In the genomic region with DNA sequence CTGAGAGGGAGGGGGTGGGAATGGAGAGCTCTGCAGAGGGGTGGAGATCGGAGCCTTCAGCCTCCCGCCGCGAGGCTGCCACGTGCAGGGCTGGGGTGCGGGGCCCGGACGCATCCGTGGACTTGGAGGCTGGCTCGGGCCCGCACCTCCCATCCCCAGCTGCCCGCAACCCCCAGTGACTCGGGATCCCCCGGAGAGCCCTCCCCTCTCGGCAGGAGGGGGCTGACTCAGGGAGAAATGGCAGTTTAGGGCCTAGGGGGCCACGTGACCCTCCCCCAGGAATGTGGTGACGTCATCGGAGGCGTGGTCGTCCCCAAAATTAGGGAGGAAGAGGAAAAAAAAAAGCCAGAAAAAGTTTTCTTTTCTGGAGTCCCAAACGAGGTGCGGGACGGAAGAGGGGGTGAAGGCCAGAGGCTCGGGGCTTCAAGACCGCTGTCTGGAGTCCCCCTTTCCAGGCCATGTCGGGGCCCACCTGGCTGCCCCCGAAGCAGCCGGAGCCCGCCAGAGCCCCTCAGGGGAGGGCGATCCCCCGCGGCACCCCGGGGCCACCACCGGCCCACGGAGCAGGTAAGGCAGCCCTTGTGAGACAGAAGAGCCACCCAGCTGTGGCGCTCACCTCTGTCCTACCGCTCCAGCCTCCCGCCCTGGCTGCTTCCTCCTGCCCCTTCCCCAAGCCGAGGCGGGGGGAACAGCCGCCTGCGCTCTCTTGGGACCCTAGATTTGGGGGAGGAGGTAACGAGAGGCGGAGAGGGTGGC, we compare ENCODE assay signal across 8 cellular contexts. TPM values are rescaled to one million over a fixed set of nuclear protein-coding genes. Genes with fewer than 3 reads are reported as not detected.
A peak's percentile ranks its signal among the peaks of the same experiment; 100 is the strongest.
DNase-seq lines count a peak whose midpoint lies in the region; ATAC-seq and TF ChIP-seq lines count a peak whose summit lies in the region.

TSS of gene TRIP6 (plus strand) at position 348 of the 756 bp plus-strand sequence. CDS start at position 459, 111 bp downstream.

- peak within 1 kb of the TSS; percentile 96 for H3K27ac ChIP-seq in HUES48 (ENCODE audit: low read depth, low read length)
- peak within 1 kb of the TSS; percentile 83 to 88 for H3K27ac ChIP-seq in left lung

- ATAC-seq in left lung (peak; percentile 80), GM18519 (IDR thresholded peaks at IDR 0.05; ENCODE audit: low FRiP score, unreplicated experiment) (no peak)

- H3K4me1 ChIP-seq in HUES48 (ENCODE audit: control insufficient read depth, insufficient read depth, low read length) (peaks cover 6% of the 10 kb centered on the region), left lung (peaks cover 7 to 50% of the 10 kb centered on the region in 2 donors)

- peak within 1 kb of the TSS; percentile 96 for H3K9ac ChIP-seq in HUES48 (ENCODE audit: low read depth, low read length)

- H3K4me3 ChIP-seq in GM12875 (ENCODE audit: low read depth, low read length) (peak within 1 kb of the TSS; percentile 93), HUES48 (ENCODE audit: low read depth, low read length) (peak within 1 kb of the TSS; percentile 94), left lung (peak within 1 kb of the TSS; percentile 58 to 68)

- intact Hi-C loops in left lung (cut with DNase I) = no loop called here

- DNase-seq in activated CD4-positive, alpha-beta T cell treated with anti-CD3 and anti-CD28 coated beads for 24 hours (ENCODE audit: low read depth in 2 of 2) = peak; percentile 58 to 69
- DNase-seq in dermis blood vessel endothelial cell (peak; percentile 78), left lung (peak; percentile 90 to 92), NCI-H1694 (lab: John Stamatoyannopoulos, UW) (no peak)
- DNase-seq in stimulated activated CD4-positive, alpha-beta T cell treated with anti-CD3 and anti-CD28 coated beads, Interleukin-2, amount 100 ng/mL, for 24 hours = peak; percentile 76 to 80

- H3K27me3 ChIP-seq in HUES48 (ENCODE audit: control insufficient read depth, insufficient read depth, low read length) = no peaks in the 10 kb centered on the region
- no peaks in the 10 kb centered on the region for H3K27me3 ChIP-seq in left lung

- no peak for TF ChIP-seq CTCF in GM12875 (IDR thresholded peaks at IDR 0.05; ENCODE audit: borderline replicate concordance, insufficient read depth, low read depth, low read length)
- no peak for TF ChIP-seq CTCF in left lung (IDR thresholded peaks at IDR 0.05)

- no peaks in the 10 kb centered on the region for H3K9me3 ChIP-seq in HUES48 (ENCODE audit: control insufficient read depth, insufficient read depth, low read length)
- H3K9me3 ChIP-seq in left lung = no peaks in the 10 kb centered on the region

- H3K36me3 ChIP-seq in HUES48 (ENCODE audit: control insufficient read depth, insufficient read depth, low read length) (peaks cover 46% of the 10 kb centered on the region), left lung (peaks cover 0 to 54% of the 10 kb centered on the region in 2 donors)

RNA-seq across cellular contexts. Expression of gene TRIP6, which starts in this region (rescaled TPM):
- total RNA-seq in dermis blood vessel endothelial cell (43.6 and 61.4 TPM in 2 replicates), left lung (10 to 100 TPM; 72.9 to 84.9 TPM)
